Comparison of ENCODE assay signal across 15 cellular contexts in the genomic region with DNA sequence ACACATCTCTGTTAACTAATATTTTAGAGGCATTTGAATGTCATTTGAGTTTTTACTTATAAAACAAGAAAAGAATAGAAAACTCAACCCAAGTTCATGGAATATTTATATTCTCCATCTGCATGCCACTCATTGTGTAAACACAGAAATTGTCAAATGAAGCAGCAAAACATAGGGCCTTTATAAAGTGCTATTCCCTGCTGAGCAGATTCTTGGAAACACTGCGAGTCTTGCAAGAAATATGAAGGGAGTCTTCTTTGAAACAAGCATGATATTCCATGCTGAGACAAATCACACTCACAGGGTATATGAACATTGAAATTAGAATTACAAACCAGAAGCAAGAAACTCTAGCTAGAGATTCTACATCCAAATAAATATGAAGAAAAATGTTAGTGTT.
"Had no signal": no experiment of that assay in that cellular context is flagged by ENCODE, and none has a peak within 500 bp of the region (broad histone marks: within the 10 kb centered on the region; RNA-seq: fewer than 3 reads in every experiment).

No MANE protein-coding gene starts in this region.

- H3K27me3 ChIP-seq: esophagus muscularis mucosa, heart left ventricle, transverse colon had no signal

- H3K9me3 ChIP-seq: transverse colon had no signal

- ATAC-seq: heart left ventricle; left colon; natural killer cell treated with Interleukin-12 subunit alpha and Interleukin-12 subunit beta and Interleukin-15 and Interleukin-18, amount 100 ng/mL, for 72 hours; sciatic nerve; stimulated activated naive B cell treated with anti-CD40 and anti-IgM and Interleukin-4, amounts not matched to agents 10 μg/mL and 1 μg/mL and 100 μg/mL, for 72 hours had no signal

- DNase-seq: activated naive CD8-positive, alpha-beta T cell treated with anti-CD3 and anti-CD28 coated beads for 36 hours; activated T-cell treated with anti-CD3 and anti-CD28 coated beads, Interleukin-2, amount 50 U/mL, for 1 hour; amygdala; heart left ventricle; left colon; stimulated activated CD4-positive, alpha-beta T cell treated with anti-CD3 and anti-CD28 coated beads, Interleukin-2, amount 100 ng/mL, for 48 hours; stimulated activated CD8-positive, alpha-beta memory T cell treated with anti-CD3 and anti-CD28 coated beads, Interleukin-4, amount 100 ng/mL, for 48 hours; stimulated activated naive B cell treated with anti-CD40 and anti-IgM and Interleukin-4, amounts not matched to agents 10 μg/mL and 1 μg/mL and 100 μg/mL, for 72 hours; T-helper 9 cell; transverse colon had no signal

- H3K27ac ChIP-seq: coronary artery, heart left ventricle, transverse colon had no signal

- H3K4me3 ChIP-seq: coronary artery, esophagus muscularis mucosa, heart left ventricle, smooth muscle cell, transverse colon had no signal

- H3K4me2 ChIP-seq: smooth muscle cell had no signal

- H3K4me1 ChIP-seq: heart left ventricle, transverse colon had no signal

- H3K36me3 ChIP-seq: esophagus muscularis mucosa, heart left ventricle, transverse colon had no signal
